Comparison of ENCODE assay signal across 1 cellular context in genomic region chr19:16470911-16471811, GRCh38.
TF ChIP-seq lines count a peak whose summit lies in the region.

No MANE protein-coding gene starts in this region.

TF ChIP-seq in HepG2, 621 proteins besides CTCF, POLR2A, EP300 and RAD21 (continued from another document):
- TF ChIP-seq ZNF574 (CRISPR knock-in tag; IDR thresholded peaks at IDR 0.05) = 0 out of 2 replicates have a peak, but pooled peaks have one; percentile 3
- TF ChIP-seq ZNF225 (CRISPR knock-in tag; IDR thresholded peaks at IDR 0.05) = 0 out of 2 replicates have a peak, but pooled peaks have one; percentile 42
- TF ChIP-seq KDM4B (CRISPR knock-in tag; IDR thresholded peaks at IDR 0.05) = no peak
- TF ChIP-seq, protein P1, sequence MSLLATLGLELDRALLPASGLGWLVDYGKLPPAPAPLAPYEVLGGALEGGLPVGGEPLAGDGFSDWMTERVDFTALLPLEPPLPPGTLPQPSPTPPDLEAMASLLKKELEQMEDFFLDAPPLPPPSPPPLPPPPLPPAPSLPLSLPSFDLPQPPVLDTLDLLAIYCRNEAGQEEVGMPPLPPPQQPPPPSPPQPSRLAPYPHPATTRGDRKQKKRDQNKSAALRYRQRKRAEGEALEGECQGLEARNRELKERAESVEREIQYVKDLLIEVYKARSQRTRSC (CRISPR knock-in tag; IDR thresholded peaks at IDR 0.05; ENCODE audit: low read depth) = no peak
- TF ChIP-seq MTF1 (CRISPR knock-in tag; IDR thresholded peaks at IDR 0.05) = 0 out of 2 replicates have a peak, but pooled peaks have one; percentile 26
- TF ChIP-seq HIVEP1 (CRISPR knock-in tag; IDR thresholded peaks at IDR 0.05) = no peak
- TF ChIP-seq ZKSCAN1 (IDR thresholded peaks at IDR 0.05; ENCODE audit: low read length) = no peak
- peak; percentile 13; the same call in 1 of the 2 replicates for TF ChIP-seq ZNF263 (CRISPR knock-in tag; IDR thresholded peaks at IDR 0.05)
- TF ChIP-seq PHF5A (CRISPR knock-in tag; IDR thresholded peaks at IDR 0.05; ENCODE audit: low read depth, unreplicated experiment) = no peak
- TF ChIP-seq SP1 (IDR thresholded peaks at IDR 0.05) = no peak
- TF ChIP-seq SP1 (CRISPR knock-in tag; IDR thresholded peaks at IDR 0.05) = no peak
- TF ChIP-seq ZNF556 (CRISPR knock-in tag; IDR thresholded peaks at IDR 0.05; ENCODE audit: borderline replicate concordance) = no peak
- TF ChIP-seq HNF1B (CRISPR knock-in tag; IDR thresholded peaks at IDR 0.05) = no peak
- TF ChIP-seq ZNF543 (CRISPR knock-in tag; IDR thresholded peaks at IDR 0.05) = no peak
- TF ChIP-seq ZNF768 (CRISPR knock-in tag; IDR thresholded peaks at IDR 0.05) = peak; percentile 26; the same call in 1 of the 2 replicates
- peak; percentile 34; the same call in 1 of the 2 replicates for TF ChIP-seq RFXAP (CRISPR knock-in tag; IDR thresholded peaks at IDR 0.05; ENCODE audit: borderline replicate concordance)
